9 cellular contexts compared by ENCODE assay signal in genomic region chr12:25194211-25194610, GRCh38. TPM values are rescaled to one million over a fixed set of nuclear protein-coding genes. Genes with fewer than 3 reads are reported as not detected.
DNase-seq lines count a peak whose midpoint lies in the region; ATAC-seq and TF ChIP-seq lines count a peak whose summit lies in the region.
"Had no signal": no experiment of that assay in that cellular context is flagged by ENCODE, and none has a peak within 500 bp of the region (broad histone marks: within the 10 kb centered on the region; RNA-seq: fewer than 3 reads in every experiment).

No MANE protein-coding gene starts in this region.

- H4K20me1 ChIP-seq in GM23248 (ENCODE audit: insufficient read depth) = no peaks in the 10 kb centered on the region

- H3K9me3 ChIP-seq in GM23248 (ENCODE audit: low read depth) = no peaks in the 10 kb centered on the region
- no peaks in the 10 kb centered on the region for H3K9me3 ChIP-seq in Panc1 (ENCODE audit: control insufficient read depth, insufficient read depth, low read depth, low read length)

- H3F3A ChIP-seq in GM23248 (ENCODE audit: insufficient read depth) = peaks cover 12% of the 10 kb centered on the region; the same call in 1 of the 2 replicates

- CTCF ChIA-PET in Panc1 (lab: Charles Lee) = interaction anchor here (1.1 kb wide), 1 partner anchor 193 kb away, joined by 5 read pairs; no protein-coding TSS in a partner anchor

- WGBS in GM23248 (ENCODE audit: low coverage in 1 of 2, low lambda C conversion rate in 2 of 2, missing lambda C conversion rate in 2 of 2), 2 experiments = 2 to 5% methylated on average over 1 of the region's 1 CpG

- H3K4me1 ChIP-seq in GM23248 (ENCODE audit: insufficient read depth) (peaks cover 5% of the 10 kb centered on the region; the same call in 1 of the 2 replicates), Panc1 (ENCODE audit: control insufficient read depth, insufficient read depth, low read length) (peaks cover 16% of the 10 kb centered on the region)

- H3K36me3 ChIP-seq in GM23248 (ENCODE audit: low read depth) (no peaks in the 10 kb centered on the region), Panc1 (ENCODE audit: control insufficient read depth, insufficient read depth, low read length) (no peaks in the 10 kb centered on the region)

- H3K27me3 ChIP-seq in GM23248 (replicated peaks; ENCODE audit: insufficient read depth) (no peaks in the 10 kb centered on the region), Panc1 (ENCODE audit: control insufficient read depth, insufficient read depth, low read length) (no peaks in the 10 kb centered on the region)

- peak overlapping the region; percentile 86 for H3K4me3 ChIP-seq in GM23248
- peak overlapping the region; percentile 71 to 83 for H3K4me3 ChIP-seq in Panc1 (ENCODE audit: low read depth in 2 of 2, low read length in 2 of 2)
- peak overlapping the region; percentile 82 for H3K4me3 ChIP-seq in retinal pigment epithelial cell (ENCODE audit: low read length)

- H3K4me2 ChIP-seq in GM23248 (ENCODE audit: unreplicated experiment) = peak overlapping the region; percentile 91

- peak; percentile 45 for DNase-seq in GM23248
- DNase-seq in Panc1 (ENCODE audit: low read depth, low spot score) = no peak
- peak; percentile 26 to 37 for DNase-seq in erythroblast (lab: John Stamatoyannopoulos, UW)
- DNase-seq in retinal pigment epithelial cell (ENCODE audit: low read depth) = no peak
- DNase-seq in DMS153 treated with DMSO at 0.1 percent for 48 hours (lab: John Stamatoyannopoulos, UW; ENCODE audit: unreplicated experiment) = no peak

- POLR2A ChIA-PET in Panc1 (lab: Charles Lee) = interaction anchor here (0.7 to 1.0 kb wide), 2 partner anchors 57 to 806 kb away, joined by 3 read pairs; partner anchors contain the start of gene KRAS

- no TSS peak for BruUV-seq in Panc1 (replicated peaks; lab: Mats Ljungman, UMichigan)

- no peaks in the 10 kb centered on the region for H3K9me2 ChIP-seq in GM23248 (ENCODE audit: insufficient read depth)

- in situ Hi-C loops in GM23248 (cut with MboI) = no loop called here
- in situ Hi-C loops in Panc1 (cut with HindIII; ENCODE audit: low pct_unique_long_range_greater_than_20kb, low sequenced_read_pairs) = no loop called here

- intact Hi-C loops in Panc1 (cut with micrococcal nuclease; ENCODE audit: unreplicated experiment) = no loop called here

- TF ChIP-seq CTCF in Panc1 (IDR thresholded peaks at IDR 0.05) = no peak
- no peak for TF ChIP-seq CTCF in retinal pigment epithelial cell (conservative IDR thresholded peaks at IDR 0.05; ENCODE audit: low read depth, low read length)

- H3K9ac ChIP-seq in GM23248 = peak overlapping the region; percentile 88

- peak overlapping the region; percentile 85 for H3K27ac ChIP-seq in GM23248
- H3K27ac ChIP-seq in Panc1 (ENCODE audit: low read length) = no peak overlapping the region

- peaks cover 17% of the 10 kb centered on the region for H3K79me2 ChIP-seq in GM23248 (ENCODE audit: insufficient read depth)

- ATAC-seq in Panc1 (no peak), HG02678 (IDR thresholded peaks at IDR 0.05; ENCODE audit: unreplicated experiment) (no peak), HG03139 (IDR thresholded peaks at IDR 0.05; ENCODE audit: unreplicated experiment) (no peak)

- H2AFZ ChIP-seq in GM23248 = peak overlapping the region; percentile 96

- TF ChIP-seq POLR2A in erythroblast (IDR thresholded peaks at IDR 0.05; ENCODE audit: low read length) = no peak

RNA-seq across cellular contexts. Expression of gene DNAI7, which starts 0.7 kb away (rescaled TPM):
- total RNA-seq in GM23248 (2014; rRNA removed; shearing (Covaris generic)) = not detected in 2 replicates
- 0.25 TPM in 1 of 2 replicates, not detected in the other for polyA plus RNA-seq in GM23248 (2016; fragmentation: Nextera tagmentation; extraction: Ambion mirVana)
- 0.10 TPM for total RNA-seq in Panc1 (2021; ENCODE audit: unreplicated experiment)
- 0.22 TPM for polyA plus RNA-seq in Panc1 (2012; ENCODE audit: insufficient read length)
- total RNA-seq: HT1080, kidney epithelial cell had no signal

RNA-seq across cellular contexts. Expression of gene ETFRF1, which starts 0.8 kb away (rescaled TPM):
- 10.7 and 23.3 TPM in 2 replicates for total RNA-seq in GM23248 (2014; rRNA removed; shearing (Covaris generic))
- polyA plus RNA-seq in GM23248 (2016; fragmentation: Nextera tagmentation; extraction: Ambion mirVana) = 33.7 and 39.3 TPM in 2 replicates
- 12.6 TPM for total RNA-seq in Panc1 (2021; ENCODE audit: unreplicated experiment)
- polyA plus RNA-seq in Panc1 (2012; ENCODE audit: insufficient read length) = 7.2 TPM

RNA-seq across cellular contexts. Expression of gene KRAS, which starts 56.5 kb away (rescaled TPM):
- 12.0 and 14.2 TPM in 2 replicates for total RNA-seq in GM23248 (2014; rRNA removed; shearing (Covaris generic))
- polyA plus RNA-seq in GM23248 (2016; fragmentation: Nextera tagmentation; extraction: Ambion mirVana) = 44.6 and 46.5 TPM in 2 replicates
- total RNA-seq in Panc1 (2021; ENCODE audit: unreplicated experiment) = 33.1 TPM
- polyA plus RNA-seq in Panc1 (2012; ENCODE audit: insufficient read length) = 12.1 TPM

Comparison
In these comparisons a context has a peak if more than half of its experiments do, and no peak if none do; other contexts are left out.
1. DNase-seq: peak in GM23248 (single experiment) and erythroblast (2 of 2); none in Panc1 (single experiment), retinal pigment epithelial cell (single experiment) and DMS153 treated with DMSO at 0.1 percent for 48 hours (single experiment).
2. Peak in every context shown above with its lines, with median percentiles within 50 percentile points of each other: H3K4me3 ChIP-seq.